10 cellular contexts compared by ENCODE assay signal in the genomic region with DNA sequence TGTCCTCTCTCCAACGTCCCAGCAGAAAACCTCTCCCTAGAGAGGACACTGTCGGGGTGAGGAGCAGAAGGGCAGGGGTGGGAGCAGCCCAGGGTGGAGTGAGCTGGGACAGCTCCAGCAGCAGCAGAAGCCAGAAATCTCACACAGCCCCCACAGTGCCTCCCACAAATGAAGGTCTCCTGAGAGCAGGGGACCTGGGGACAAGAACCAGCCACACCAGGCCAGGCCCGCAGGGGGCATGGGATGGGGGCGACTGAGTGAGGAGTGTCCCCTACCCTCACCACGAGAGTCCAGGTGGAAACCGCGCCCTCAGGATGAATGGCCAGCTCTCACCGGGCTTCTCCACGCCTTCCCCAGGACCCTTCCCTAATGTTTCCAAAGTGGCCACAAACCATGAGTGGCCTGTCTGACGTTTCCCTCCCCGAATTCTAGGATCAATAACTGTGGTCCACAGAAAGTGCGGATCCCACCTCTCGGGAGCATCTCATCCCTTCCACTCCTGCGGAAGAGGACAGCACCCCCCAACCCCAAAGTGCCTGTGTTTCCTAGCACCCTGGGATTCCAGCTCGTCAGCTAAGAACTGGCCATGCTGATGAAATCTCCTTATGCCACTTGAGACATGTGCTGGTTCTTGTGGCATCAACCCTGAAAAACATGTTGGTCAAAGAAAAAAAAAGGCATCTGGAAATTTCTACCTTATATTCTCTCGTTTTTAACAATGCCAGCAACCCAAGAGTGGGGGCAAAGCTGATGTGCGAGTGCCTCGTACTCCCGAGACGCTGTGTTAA.
DNase-seq lines count a peak whose midpoint lies in the region; ATAC-seq and TF ChIP-seq lines count a peak whose summit lies in the region.
"Had no signal": no experiment of that assay in that cellular context is flagged by ENCODE, and none has a peak within 500 bp of the region (broad histone marks: within the 10 kb centered on the region; RNA-seq: fewer than 3 reads in every experiment).

No MANE protein-coding gene starts in this region.

- H3K14ac ChIP-seq in trophoblast cell (ENCODE audit: low read length), result no peak overlapping the region

- H2BK5ac ChIP-seq in trophoblast cell (ENCODE audit: low read depth, low read length, poor library complexity), result no peak overlapping the region

- no peaks in the 10 kb centered on the region for H3K27me3 Mint-ChIP-seq in activated CD4-positive, alpha-beta T cell treated with anti-CD3 and anti-CD28 coated beads, Interleukin-2, amount 10 ng/mL, durations not matched to agents 24 days and 14 days
- H3K27me3 Mint-ChIP-seq in WTC11 (ENCODE audit: low read depth), result no peaks in the 10 kb centered on the region

- H3K79me1 ChIP-seq in trophoblast cell (ENCODE audit: low read length), result no peaks in the 10 kb centered on the region

- peak overlapping the region in 1 of 2 donors; percentile 26 for H3K9ac ChIP-seq in stomach smooth muscle (ENCODE audit: low read length in 2 of 2)
- no peak overlapping the region for H3K9ac ChIP-seq in trophoblast cell (ENCODE audit: low read length)

- peaks cover 2% of the 10 kb centered on the region for H3K79me2 ChIP-seq in trophoblast cell (ENCODE audit: control insufficient read depth, insufficient read depth, low read length, poor library complexity)

- no peak overlapping the region for H2BK12ac ChIP-seq in trophoblast cell (ENCODE audit: low read length)

- no peak overlapping the region for H3K23ac ChIP-seq in trophoblast cell (ENCODE audit: low read length)

- no peak overlapping the region for H3K18ac ChIP-seq in trophoblast cell (ENCODE audit: low read length)

- H2AFZ ChIP-seq in trophoblast cell (ENCODE audit: insufficient read depth, low read length, poor library complexity), result no peak overlapping the region

- no peak overlapping the region for H4K8ac ChIP-seq in trophoblast cell (ENCODE audit: low read depth, low read length)

- H3K27me3 ChIP-seq in stomach smooth muscle (ENCODE audit: control insufficient read depth in 1 of 2, insufficient read depth in 2 of 2, low read length in 2 of 2), result no peaks in the 10 kb centered on the region
- no peaks in the 10 kb centered on the region for H3K27me3 ChIP-seq in trophoblast cell (ENCODE audit: insufficient read depth, low read length)

- no peak for DNase-seq in activated CD4-positive, alpha-beta T cell treated with anti-CD3 and anti-CD28 coated beads, Interleukin-2, amount 10 ng/mL, durations not matched to agents 24 days and 14 days
- no peak for DNase-seq in activated CD4-positive, alpha-beta T cell treated with anti-CD3 and anti-CD28 coated beads, Interleukin-2, amount 50 U/mL, for 4 hours
- DNase-seq in WTC11 (ENCODE audit: low spot score), result peak; percentile 4
- DNase-seq in left cardiac atrium, result peak; percentile 20
- DNase-seq in NCI-H510A (lab: John Stamatoyannopoulos, UW), result no peak
- no peak for DNase-seq in trophoblast cell
- DNase-seq in GM10248 (ENCODE audit: extremely low spot score), result no peak
- DNase-seq: activated gamma-delta T cell treated with Interleukin-2 at 50 U/mL for 16 hours, AML-193 had no signal

- no peak overlapping the region for H3K4ac ChIP-seq in trophoblast cell (ENCODE audit: low read depth, low read length)

- CTCF ChIA-PET in WTC11 (lab: Charles Lee), result no interaction called here
- CTCF ChIA-PET in GM10248 (lab: Yijun Ruan, JAX), result interaction anchor here (0.9 to 2.4 kb wide), 2 partner anchors 9 to 13 kb away, joined by 3 to 10 read pairs; no protein-coding TSS in a partner anchor

- no peak overlapping the region for H2AK5ac ChIP-seq in trophoblast cell (ENCODE audit: low read length)

- intact Hi-C loops in activated CD4-positive, alpha-beta T cell treated with anti-CD3 and anti-CD28 coated beads, Interleukin-2, amount 10 ng/mL, durations not matched to agents 24 days and 14 days (cut with micrococcal nuclease), result no loop called here
- intact Hi-C loops in left cardiac atrium (cut with DNase I), result no loop called here

- H3K27ac Mint-ChIP-seq in activated CD4-positive, alpha-beta T cell treated with anti-CD3 and anti-CD28 coated beads, Interleukin-2, amount 10 ng/mL, durations not matched to agents 24 days and 14 days, result peak overlapping the region; percentile 67
- peak overlapping the region; percentile 63 for H3K27ac Mint-ChIP-seq in WTC11

- H4K91ac ChIP-seq in trophoblast cell (ENCODE audit: low read depth, low read length), result no peak overlapping the region

- H3K4me3 Mint-ChIP-seq in activated CD4-positive, alpha-beta T cell treated with anti-CD3 and anti-CD28 coated beads, Interleukin-2, amount 10 ng/mL, durations not matched to agents 24 days and 14 days, result no peak overlapping the region
- no peak overlapping the region for H3K4me3 Mint-ChIP-seq in WTC11

- TF ChIP-seq CTCF in WTC11 (IDR thresholded peaks at IDR 0.05) (no peak), GM10248 (IDR thresholded peaks at IDR 0.05; ENCODE audit: control extremely low read depth, extremely low read depth, low read depth, missing control alignments) (no peak)

- H3K4me1 Mint-ChIP-seq in activated CD4-positive, alpha-beta T cell treated with anti-CD3 and anti-CD28 coated beads, Interleukin-2, amount 10 ng/mL, durations not matched to agents 24 days and 14 days, result peaks cover 34% of the 10 kb centered on the region
- H3K4me1 Mint-ChIP-seq in WTC11, result peaks cover 8% of the 10 kb centered on the region

- H3K36me3 ChIP-seq in stomach smooth muscle (ENCODE audit: control insufficient read depth in 2 of 2, insufficient read depth in 2 of 2, low read length in 2 of 2) (no peaks in the 10 kb centered on the region), trophoblast cell (ENCODE audit: control insufficient read depth in 1 of 2, insufficient read depth in 2 of 2, low read length in 2 of 2) (no peaks in the 10 kb centered on the region)

- H3K4me1 ChIP-seq in stomach smooth muscle (ENCODE audit: control insufficient read depth, insufficient read depth, low read length) (peaks cover 68% of the 10 kb centered on the region), trophoblast cell (ENCODE audit: control insufficient read depth in 1 of 2, insufficient read depth in 2 of 2, low read length in 2 of 2) (peaks cover 4 to 5% of the 10 kb centered on the region in 2 experiments)

- POLR2A ChIA-PET in WTC11 (lab: Charles Lee), result no interaction called here
- POLR2A ChIA-PET in GM10248 (lab: Yijun Ruan, JAX), result no interaction called here

- H3K9me3 ChIP-seq in stomach smooth muscle (ENCODE audit: control insufficient read depth in 2 of 2, low read length in 2 of 2) (no peaks in the 10 kb centered on the region), trophoblast cell (ENCODE audit: insufficient read depth, low read depth, low read length) (peaks cover 2% of the 10 kb centered on the region)

- H3K9me3 Mint-ChIP-seq in activated CD4-positive, alpha-beta T cell treated with anti-CD3 and anti-CD28 coated beads, Interleukin-2, amount 10 ng/mL, durations not matched to agents 24 days and 14 days, result no peaks in the 10 kb centered on the region
- no peaks in the 10 kb centered on the region for H3K9me3 Mint-ChIP-seq in WTC11

- ATAC-seq in WTC11 (no peak), left cardiac atrium (no peak)

- peaks cover 8% of the 10 kb centered on the region for H3K36me3 Mint-ChIP-seq in activated CD4-positive, alpha-beta T cell treated with anti-CD3 and anti-CD28 coated beads, Interleukin-2, amount 10 ng/mL, durations not matched to agents 24 days and 14 days (ENCODE audit: low read depth)
- no peaks in the 10 kb centered on the region for H3K36me3 Mint-ChIP-seq in WTC11

- H4K12ac ChIP-seq in trophoblast cell (ENCODE audit: low read depth, low read length), result no peak overlapping the region

- no peak overlapping the region for H3K4me2 ChIP-seq in trophoblast cell (ENCODE audit: low read length)

- H2BK120ac ChIP-seq in trophoblast cell (ENCODE audit: insufficient read depth, low read length, poor library complexity), result no peak overlapping the region

- H3K4me3 ChIP-seq in stomach smooth muscle (ENCODE audit: low read length in 2 of 2) (no peak overlapping the region), trophoblast cell (ENCODE audit: low read depth, low read length) (no peak overlapping the region)

- peak overlapping the region; percentile 60 for H3K27ac ChIP-seq in stomach smooth muscle (ENCODE audit: low read length)
- H3K27ac ChIP-seq in trophoblast cell (ENCODE audit: low read depth, low read length), result no peak overlapping the region

- no CpG with 5 or more reads among the region's 20 CpGs for WGBS in trophoblast cell (ENCODE audit: extremely low coverage, insufficient coverage, insufficient read length)

TF ChIP-seq in WTC11, 78 proteins besides CTCF, POLR2A, EP300 and RAD21 (continues in another document):
- TF ChIP-seq ELF4 (CRISPR knock-in tag; IDR thresholded peaks at IDR 0.05; ENCODE audit: low read depth), result no peak
- TF ChIP-seq SOX15 (CRISPR knock-in tag; IDR thresholded peaks at IDR 0.05), result no peak
- TF ChIP-seq ZNF219 (CRISPR knock-in tag; IDR thresholded peaks at IDR 0.05; ENCODE audit: borderline replicate concordance), result no peak
- TF ChIP-seq, protein P1, sequence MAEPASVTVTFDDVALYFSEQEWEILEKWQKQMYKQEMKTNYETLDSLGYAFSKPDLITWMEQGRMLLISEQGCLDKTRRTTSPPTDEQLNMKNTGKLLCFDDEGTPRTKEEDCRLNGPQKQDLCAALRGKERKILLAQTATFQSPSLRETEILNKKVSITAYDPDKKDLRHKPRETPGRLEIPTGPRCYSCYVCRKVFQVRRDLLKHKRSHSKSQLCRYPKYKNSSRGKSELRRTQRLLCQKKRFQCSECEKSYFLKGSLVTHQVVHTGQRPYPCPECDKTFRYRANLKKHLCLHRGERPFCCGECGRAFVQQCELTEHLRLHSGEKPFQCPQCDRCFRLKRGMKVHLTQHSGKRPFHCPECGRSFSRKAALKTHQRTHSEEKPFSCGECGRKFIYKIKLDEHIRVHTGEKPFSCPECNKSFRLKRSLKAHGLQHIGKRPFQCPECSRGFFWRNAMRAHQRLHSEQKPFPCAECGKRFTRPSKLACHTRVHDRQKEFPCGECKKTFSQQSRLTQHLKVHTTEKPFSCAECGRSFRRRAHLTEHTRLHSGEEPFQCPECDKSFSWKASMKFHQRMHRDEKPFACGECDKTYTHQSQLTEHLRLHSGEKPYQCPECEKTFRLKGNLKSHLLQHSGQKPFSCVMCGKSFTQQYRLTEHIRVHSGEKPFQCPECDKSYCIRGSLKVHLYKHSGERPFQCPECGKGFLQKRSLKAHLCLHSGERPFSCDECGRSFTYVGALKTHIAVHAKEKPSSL (CRISPR knock-in tag; conservative IDR thresholded peaks at IDR 0.05), result no peak
- TF ChIP-seq TCF7 (CRISPR knock-in tag; IDR thresholded peaks at IDR 0.05; ENCODE audit: low read depth), result no peak

Comparison
In these comparisons a context has a peak if more than half of its experiments do, and no peak if none do; other contexts are left out.
1. DNase-seq: peak in WTC11 (single experiment) and left cardiac atrium (single experiment); none in activated CD4-positive, alpha-beta T cell treated with anti-CD3 and anti-CD28 coated beads, Interleukin-2, amount 10 ng/mL, durations not matched to agents 24 days and 14 days (single experiment), activated CD4-positive, alpha-beta T cell treated with anti-CD3 and anti-CD28 coated beads, Interleukin-2, amount 50 U/mL, for 4 hours (0 of 2), NCI-H510A (single experiment), trophoblast cell (0 of 2) and GM10248 (single experiment).